ENCODE assay signal across 1 cellular context in the genomic region with DNA sequence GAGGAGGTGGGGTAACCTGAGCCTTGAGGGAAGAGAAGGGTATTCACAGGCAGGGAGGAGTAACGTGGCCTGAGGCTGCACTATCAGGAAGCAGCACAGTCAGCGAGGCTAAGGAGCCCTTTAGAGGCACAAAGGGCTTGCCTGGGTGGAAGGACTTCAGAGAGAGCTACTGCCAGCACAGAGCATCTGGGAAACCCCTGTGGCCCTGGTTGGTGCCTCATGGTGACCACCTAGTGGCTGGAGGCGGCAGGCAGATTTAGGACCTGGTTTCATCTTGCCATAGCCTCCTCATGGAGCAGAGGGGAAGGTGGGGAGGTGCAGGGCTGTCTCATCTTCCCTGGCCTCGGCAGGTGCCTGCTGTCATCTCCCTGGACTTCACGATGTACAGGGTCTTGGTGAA.
TF ChIP-seq lines count a peak whose summit lies in the region.

No MANE protein-coding gene starts in this region.

TF ChIP-seq in GM12878, 131 proteins besides CTCF, POLR2A, EP300 and RAD21 (continued from another document):
- TF ChIP-seq MLLT1 (IDR thresholded peaks at IDR 0.05) (no peak), ATF3 (IDR thresholded peaks at IDR 0.05; ENCODE audit: borderline replicate concordance, extremely low read depth, low read depth, low read length) (no peak), BACH1 (IDR thresholded peaks at IDR 0.05; ENCODE audit: borderline replicate concordance) (no peak), KAT2A (conservative IDR thresholded peaks at IDR 0.05; ENCODE audit: control insufficient read depth, low read depth, low read length) (no peak), TAF1 (IDR thresholded peaks at IDR 0.05; ENCODE audit: borderline replicate concordance, low read depth, low read length) (no peak), RELB (IDR thresholded peaks at IDR 0.05; ENCODE audit: low read depth) (no peak)
